Comparison of ENCODE assay signal across 8 cellular contexts in genomic region chr11:355581-356458, GRCh38. TPM values are rescaled to one million over a fixed set of nuclear protein-coding genes. Genes with fewer than 3 reads are reported as not detected.
DNase-seq lines count a peak whose midpoint lies in the region; ATAC-seq and TF ChIP-seq lines count a peak whose summit lies in the region.

No MANE protein-coding gene starts in this region.

- H3K4me2 ChIP-seq in SK-N-SH (peak overlapping the region; percentile 48; the same call in 1 of the 2 replicates), parathyroid adenoma (ENCODE audit: low read length) (peak overlapping the region; percentile 51)

- no peaks in the 10 kb centered on the region for H3K9me3 ChIP-seq in SK-N-SH
- no peaks in the 10 kb centered on the region for H3K9me3 ChIP-seq in parathyroid adenoma (ENCODE audit: control insufficient read depth, low read length)
- no peaks in the 10 kb centered on the region for H3K9me3 ChIP-seq in thyroid gland

- H3K4me1 Mint-ChIP-seq in activated naive CD8-positive, alpha-beta T cell treated with anti-CD3 and anti-CD28 coated beads, Interleukin-2, amount 10 ng/mL, durations not matched to agents 7 days and 5 days: peaks cover 39% of the 10 kb centered on the region

- H3K27me3 ChIP-seq in HL-60 (ENCODE audit: insufficient read depth, poor library complexity, severe bottlenecking) (no peaks in the 10 kb centered on the region), SK-N-SH (ENCODE audit: insufficient read depth) (no peaks in the 10 kb centered on the region), parathyroid adenoma (ENCODE audit: control insufficient read depth, insufficient read depth, low read length) (no peaks in the 10 kb centered on the region), thyroid gland (no peaks in the 10 kb centered on the region)

- H3K27ac ChIP-seq in HL-60 (replicated peaks): no peak overlapping the region
- peak overlapping the region; percentile 80 to 85 for H3K27ac ChIP-seq in SK-N-SH (ENCODE audit: low read depth in 2 of 2, low read length in 1 of 2)
- peak overlapping the region; percentile 96 for H3K27ac ChIP-seq in parathyroid adenoma
- peak overlapping the region; percentile 77 to 98 (median 90) for H3K27ac ChIP-seq in thyroid gland

- H3F3A ChIP-seq in SK-N-SH (replicated peaks; ENCODE audit: insufficient read depth): peaks cover 9% of the 10 kb centered on the region

- peak overlapping the region; percentile 89 for H3K4me3 Mint-ChIP-seq in activated naive CD8-positive, alpha-beta T cell treated with anti-CD3 and anti-CD28 coated beads, Interleukin-2, amount 10 ng/mL, durations not matched to agents 7 days and 5 days

- POLR2A ChIA-PET in SK-N-SH (lab: Yijun Ruan, JAX): interaction anchor here (0.9 kb wide), 1 partner anchor 38 kb away, joined by 3 read pairs; no protein-coding TSS in a partner anchor
- POLR2A ChIA-PET in activated naive CD8-positive, alpha-beta T cell treated with anti-CD3 and anti-CD28 coated beads, Interleukin-2, amount 10 ng/mL, durations not matched to agents 7 days and 5 days (lab: Charles Lee): interaction anchor here (0.7 to 2.6 kb wide), 23 partner anchors 10 to 151 kb away, joined by 3 to 200 read pairs (median 17); partner anchors contain the start of genes BET1L, IFITM1, IFITM2 and IFITM3

- H3K4me1 ChIP-seq in SK-N-SH (ENCODE audit: control insufficient read depth in 1 of 2, insufficient read depth in 2 of 2, low read depth in 1 of 2, low read length in 1 of 2) (peaks cover 7% of the 10 kb centered on the region in 2 experiments; a peak in 3 of 4 replicates), parathyroid adenoma (no peaks in the 10 kb centered on the region), thyroid gland (peaks cover 24 to 29% of the 10 kb centered on the region in 2 donors)

- H3K27ac Mint-ChIP-seq in activated naive CD8-positive, alpha-beta T cell treated with anti-CD3 and anti-CD28 coated beads, Interleukin-2, amount 10 ng/mL, durations not matched to agents 7 days and 5 days: peak overlapping the region; percentile 92

- CTCF ChIA-PET in SK-N-SH (lab: Yijun Ruan, JAX): interaction anchor here (0.6 to 1.8 kb wide), 12 partner anchors 8 to 409 kb away, joined by 3 to 10 read pairs (median 4); no protein-coding TSS in a partner anchor

- H2AFZ ChIP-seq in SK-N-SH (ENCODE audit: low read depth): 0 out of 2 replicates have a peak overlapping the region, but pooled peaks have one; percentile 7
- H2AFZ ChIP-seq in parathyroid adenoma: peak overlapping the region; percentile 67

- TF ChIP-seq RAD21 in SK-N-SH (IDR thresholded peaks at IDR 0.05; ENCODE audit: low read length): no peak; the same call in 1 of the 2 replicates

- no peaks in the 10 kb centered on the region for H3K36me3 Mint-ChIP-seq in activated naive CD8-positive, alpha-beta T cell treated with anti-CD3 and anti-CD28 coated beads, Interleukin-2, amount 10 ng/mL, durations not matched to agents 7 days and 5 days

- TF ChIP-seq POLR2A in thyroid gland (IDR thresholded peaks at IDR 0.05): no peak

- H3K9ac ChIP-seq in SK-N-SH (peak overlapping the region; percentile 65), parathyroid adenoma (no peak overlapping the region)

- H3K36me3 ChIP-seq in SK-N-SH (replicated peaks in 1 of 2; ENCODE audit: control insufficient read depth in 1 of 2, insufficient read depth in 2 of 2, low read length in 1 of 2) (no peaks in the 10 kb centered on the region), parathyroid adenoma (ENCODE audit: control insufficient read depth, insufficient read depth, low read length) (no peaks in the 10 kb centered on the region), thyroid gland (no peaks in the 10 kb centered on the region)

- no peak for TF ChIP-seq CTCF in GM12864 (IDR thresholded peaks at IDR 0.05; ENCODE audit: low read depth, low read length, missing control alignments)
- TF ChIP-seq CTCF in HL-60 (IDR thresholded peaks at IDR 0.05; ENCODE audit: insufficient read depth, low read length): no peak
- no peak for TF ChIP-seq CTCF in SK-N-SH (IDR thresholded peaks at IDR 0.05)
- TF ChIP-seq CTCF in parathyroid adenoma (IDR thresholded peaks at IDR 0.05): no peak
- TF ChIP-seq CTCF in thyroid gland (IDR thresholded peaks at IDR 0.05): no peak

- WGBS in SK-N-SH (ENCODE audit: low lambda C conversion rate): 28% methylated on average over 18 of the region's 76 CpGs
- 14 to 17% methylated on average over 9 to 31 of the region's 76 CpGs for WGBS in thyroid gland, 2 donors

- intact Hi-C loops in head of caudate nucleus (cut with DNase I): loop anchor here (10.0 kb wide), 2 partner anchors 51 to 151 kb away; partner anchors contain the start of genes BET1L, IFITM2 and RIC8A
- intact Hi-C loops in thyroid gland (cut with DNase I): loop anchor here (5.0 kb wide), 1 partner anchor 49 kb away; the partner anchor contains the start of gene IFITM2

- H4K20me1 ChIP-seq in SK-N-SH (ENCODE audit: insufficient read depth): no peaks in the 10 kb centered on the region

- no peak; a peak in 1 of 4 replicates for TF ChIP-seq EP300 in SK-N-SH (IDR thresholded peaks at IDR 0.05; ENCODE audit: borderline replicate concordance in 1 of 2, low read depth in 1 of 2, low read length in 1 of 2)

- DNase-seq in GM12864 (ENCODE audit: low read depth) (peak; percentile 53), HL-60 (ENCODE audit: low read depth in 1 of 2, low spot score in 1 of 2) (peak in 1 of 2 experiments; percentile 13), SK-N-SH (peak; percentile 90), head of caudate nucleus (peak; percentile 51 to 91 (median 79)), thyroid gland (peak; percentile 82)
- peak; percentile 94 for DNase-seq in activated naive CD8-positive, alpha-beta T cell treated with anti-CD3 and anti-CD28 coated beads, Interleukin-2, amount 10 ng/mL, durations not matched to agents 7 days and 5 days

- ATAC-seq in activated naive CD8-positive, alpha-beta T cell treated with anti-CD3 and anti-CD28 coated beads, Interleukin-2, amount 10 ng/mL, durations not matched to agents 7 days and 5 days (ENCODE audit: low read depth): peak; percentile 74
- ATAC-seq in GM21619 (IDR thresholded peaks at IDR 0.05; ENCODE audit: unreplicated experiment): no peak

- no peaks in the 10 kb centered on the region for H3K79me2 ChIP-seq in SK-N-SH (ENCODE audit: insufficient read depth)
- no peaks in the 10 kb centered on the region for H3K79me2 ChIP-seq in parathyroid adenoma

- peaks cover 3% of the 10 kb centered on the region for H3K9me3 Mint-ChIP-seq in activated naive CD8-positive, alpha-beta T cell treated with anti-CD3 and anti-CD28 coated beads, Interleukin-2, amount 10 ng/mL, durations not matched to agents 7 days and 5 days

- H3K9me2 ChIP-seq in SK-N-SH: no peaks in the 10 kb centered on the region

- H3K27me3 Mint-ChIP-seq in activated naive CD8-positive, alpha-beta T cell treated with anti-CD3 and anti-CD28 coated beads, Interleukin-2, amount 10 ng/mL, durations not matched to agents 7 days and 5 days: peaks cover 5% of the 10 kb centered on the region

- peak overlapping the region; percentile 59 for H3K4me3 ChIP-seq in GM12864 (ENCODE audit: low read depth, low read length)
- peak overlapping the region; percentile 3; the same call in 1 of the 2 replicates for H3K4me3 ChIP-seq in HL-60 (replicated peaks; ENCODE audit: insufficient read depth, low read length)
- H3K4me3 ChIP-seq in SK-N-SH (ENCODE audit: low read depth in 2 of 2, low read length in 1 of 2): peak overlapping the region in 1 of 2 experiments; percentile 17; a peak in 1 of 4 replicates
- H3K4me3 ChIP-seq in parathyroid adenoma (ENCODE audit: low read depth, low read length): peak overlapping the region; percentile 34
- peak overlapping the region in 1 of 3 donors; percentile 28 for H3K4me3 ChIP-seq in thyroid gland (replicated peaks in 1 of 3)

RNA-seq across cellular contexts. Expression of gene B4GALNT4, which starts 13.5 kb away (rescaled TPM):
- 58.6 and 66.7 TPM in 2 replicates for polyA plus RNA-seq in SK-N-SH (2012; rRNA removed)
- 18.8 and 31.2 TPM in 2 replicates for polyA plus RNA-seq in SK-N-SH (2012; cell fraction: cytosol; rRNA removed)
- polyA plus RNA-seq in SK-N-SH (2012; cell fraction: nucleus; rRNA removed): 380 and 563 TPM in 2 replicates
- 1 to 10 TPM; 1.1 TPM for total RNA-seq in activated naive CD8-positive, alpha-beta T cell treated with anti-CD3 and anti-CD28 coated beads, Interleukin-2, amount 10 ng/mL, durations not matched to agents 7 days and 5 days
- 1 to 10 TPM in 1 of 4 donors, under 1 TPM in 1, not detected in 2; 0.98 to 1.2 TPM for total RNA-seq in thyroid gland

RNA-seq across cellular contexts. Expression of gene IFITM3, which starts 35.2 kb away (rescaled TPM):
- 229 and 326 TPM in 2 replicates for polyA plus RNA-seq in SK-N-SH (2012; rRNA removed)
- 148 and 237 TPM in 2 replicates for polyA plus RNA-seq in SK-N-SH (2012; cell fraction: cytosol; rRNA removed)
- polyA plus RNA-seq in SK-N-SH (2012; cell fraction: nucleus; rRNA removed): 84.2 and 113 TPM in 2 replicates
- 100 to 1,000 TPM; 258 to 267 TPM for total RNA-seq in activated naive CD8-positive, alpha-beta T cell treated with anti-CD3 and anti-CD28 coated beads, Interleukin-2, amount 10 ng/mL, durations not matched to agents 7 days and 5 days
- 100 to 1,000 TPM; 140 to 300 (median 178) TPM for total RNA-seq in thyroid gland

RNA-seq across cellular contexts. Expression of gene PKP3, which starts 38.2 kb away (rescaled TPM):
- polyA plus RNA-seq in SK-N-SH (2012; rRNA removed): 1.4 and 2.4 TPM in 2 replicates
- polyA plus RNA-seq in SK-N-SH (2012; cell fraction: cytosol; rRNA removed): 0.59 and 0.98 TPM in 2 replicates
- 4.2 and 5.2 TPM in 2 replicates for polyA plus RNA-seq in SK-N-SH (2012; cell fraction: nucleus; rRNA removed)
- total RNA-seq in activated naive CD8-positive, alpha-beta T cell treated with anti-CD3 and anti-CD28 coated beads, Interleukin-2, amount 10 ng/mL, durations not matched to agents 7 days and 5 days: under 1 TPM; 0.30 to 0.45 TPM
- total RNA-seq in thyroid gland: 10 to 100 TPM; 30.4 to 58.4 (median 46.9) TPM

RNA-seq across cellular contexts. Expression of gene IFITM1, which starts 42.0 kb away (rescaled TPM):
- 15.3 and 19.4 TPM in 2 replicates for polyA plus RNA-seq in SK-N-SH (2012; rRNA removed)
- 10.6 and 12.6 TPM in 2 replicates for polyA plus RNA-seq in SK-N-SH (2012; cell fraction: cytosol; rRNA removed)
- 4.7 and 8.8 TPM in 2 replicates for polyA plus RNA-seq in SK-N-SH (2012; cell fraction: nucleus; rRNA removed)
- total RNA-seq in activated naive CD8-positive, alpha-beta T cell treated with anti-CD3 and anti-CD28 coated beads, Interleukin-2, amount 10 ng/mL, durations not matched to agents 7 days and 5 days: 1,000 to 10,000 TPM; 1,182 to 1,374 TPM
- total RNA-seq in thyroid gland: 100 to 1,000 TPM in 3 of 4 donors, 10 to 100 TPM in 1; 94.3 to 163 (median 103) TPM

RNA-seq across cellular contexts. Expression of gene IFITM2, which starts 48.2 kb away (rescaled TPM):
- polyA plus RNA-seq in SK-N-SH (2012; rRNA removed): 398 and 518 TPM in 2 replicates
- polyA plus RNA-seq in SK-N-SH (2012; cell fraction: cytosol; rRNA removed): 239 and 341 TPM in 2 replicates
- 92.5 and 106 TPM in 2 replicates for polyA plus RNA-seq in SK-N-SH (2012; cell fraction: nucleus; rRNA removed)
- 1,000 to 10,000 TPM; 1,890 to 1,949 TPM for total RNA-seq in activated naive CD8-positive, alpha-beta T cell treated with anti-CD3 and anti-CD28 coated beads, Interleukin-2, amount 10 ng/mL, durations not matched to agents 7 days and 5 days
- total RNA-seq in thyroid gland: 100 to 1,000 TPM in 1 of 4 donors, 10 to 100 TPM in 3; 83.2 to 318 (median 92.9) TPM

Comparison
In these comparisons a context has a peak if more than half of its experiments do, and no peak if none do; other contexts are left out.
1. RNA of gene PKP3, which starts 38.2 kb away (total RNA-seq): 30.4 to 58.4 TPM in thyroid gland; 0.30 to 0.45 TPM in activated naive CD8-positive, alpha-beta T cell treated with anti-CD3 and anti-CD28 coated beads, Interleukin-2, amount 10 ng/mL, durations not matched to agents 7 days and 5 days; every median in the first group is over 10 times any median in the second.